8 cellular contexts compared by ENCODE assay signal in the genomic region with DNA sequence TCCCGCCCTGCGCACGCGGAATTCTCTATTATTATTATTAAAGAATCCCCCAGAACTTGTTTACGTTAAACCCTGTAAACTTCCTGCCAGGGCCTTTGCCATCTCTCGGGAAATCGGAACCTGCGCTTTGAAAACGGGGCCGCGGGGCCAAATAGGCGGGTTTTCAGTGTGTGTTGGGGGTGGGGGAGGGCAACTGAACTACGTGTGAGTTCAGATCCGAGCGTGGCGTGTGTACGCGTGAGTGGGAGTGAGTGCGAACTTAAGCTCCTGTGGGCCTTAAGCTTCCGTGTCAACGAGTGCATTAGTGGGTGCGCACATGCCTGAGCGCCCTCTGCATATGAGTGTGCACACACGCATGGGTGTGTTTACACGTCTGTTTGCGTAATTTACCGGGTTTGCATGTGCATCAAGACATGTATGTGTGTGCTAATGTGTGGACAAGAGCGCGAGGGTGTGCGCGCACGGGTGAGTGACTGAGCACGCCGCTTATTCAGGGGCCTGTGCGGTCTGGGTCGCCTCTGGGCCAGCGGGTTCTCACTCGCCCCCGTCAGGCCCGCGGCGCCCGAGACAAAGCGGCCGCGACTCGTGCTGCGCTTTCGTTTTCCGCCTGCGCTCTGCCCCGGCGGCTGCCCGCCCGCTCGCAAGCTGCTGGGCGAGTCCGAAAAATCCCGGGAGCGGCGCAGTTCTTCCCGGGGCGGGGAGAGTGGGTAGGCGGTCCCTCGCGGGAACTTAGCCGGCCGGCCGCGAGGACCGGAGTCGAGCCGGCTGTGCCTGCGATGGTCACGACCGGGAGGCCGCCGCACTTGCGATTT. TPM values are rescaled to one million over a fixed set of nuclear protein-coding genes. Genes with fewer than 3 reads are reported as not detected.
DNase-seq lines count a peak whose midpoint lies in the region; ATAC-seq lines count a peak whose summit lies in the region.

No MANE protein-coding gene starts in this region.

- H3K36me3 ChIP-seq in mesenchymal stem cell (ENCODE audit: control insufficient read depth in 1 of 2, insufficient read depth in 2 of 2, low read depth in 1 of 2, low read length in 2 of 2) (no peaks in the 10 kb centered on the region), urinary bladder (ENCODE audit: insufficient read depth) (no peaks in the 10 kb centered on the region)

- peak overlapping the region; percentile 88 for H3K4me2 ChIP-seq in mesenchymal stem cell (ENCODE audit: low read length, poor library complexity, severe bottlenecking)

- no peak overlapping the region for H2AK5ac ChIP-seq in mesenchymal stem cell (ENCODE audit: low read length, severe bottlenecking)

- H2AFZ ChIP-seq in mesenchymal stem cell (ENCODE audit: low read depth, low read length) = no peak overlapping the region

- no peak for ATAC-seq in GM21825 (IDR thresholded peaks at IDR 0.05; ENCODE audit: unreplicated experiment)
- ATAC-seq in GM18907 (IDR thresholded peaks at IDR 0.05; ENCODE audit: unreplicated experiment) = no peak

- H3K9me3 ChIP-seq in mesenchymal stem cell (ENCODE audit: control insufficient read depth, low read length) = no peaks in the 10 kb centered on the region

- H3K4me1 ChIP-seq in mesenchymal stem cell (ENCODE audit: control insufficient read depth, insufficient read depth, low read depth, low read length) = peaks cover 46% of the 10 kb centered on the region
- H3K4me1 ChIP-seq in urinary bladder (ENCODE audit: insufficient read depth) = no peaks in the 10 kb centered on the region

- H2BK120ac ChIP-seq in mesenchymal stem cell (ENCODE audit: low read depth, low read length) = peak overlapping the region; percentile 98

- H4K8ac ChIP-seq in mesenchymal stem cell (ENCODE audit: low read length) = peak overlapping the region; percentile 25

- H3K23ac ChIP-seq in mesenchymal stem cell (ENCODE audit: low read length in 2 of 2) = peak overlapping the region in 1 of 2 experiments; percentile 91

- H3K27ac ChIP-seq in mesenchymal stem cell (ENCODE audit: low read length, poor library complexity, severe bottlenecking) (no peak overlapping the region), urinary bladder (ENCODE audit: low read depth) (peak overlapping the region; percentile 97), substantia nigra (ENCODE audit: low read depth, low read length, poor library complexity, severe bottlenecking) (no peak overlapping the region)

- WGBS in mesenchymal stem cell = under 1% methylated on average over 74 of the region's 79 CpGs
- under 1% methylated on average over 79 of the region's 79 CpGs for WGBS in urinary bladder

- H3K4ac ChIP-seq in mesenchymal stem cell (ENCODE audit: low read depth in 1 of 2, low read length in 2 of 2) = peak overlapping the region; percentile 96 to 97

- peaks cover 30% of the 10 kb centered on the region for H3K4me1 Mint-ChIP-seq in dendritic cell treated with granulocyte-macrophage colony-stimulating factor and Interleukin-4, amounts not matched to agents 40 ng/mL and 50 ng/mL, for 4 days (ENCODE audit: low read depth)

- no peaks in the 10 kb centered on the region for H3K9me3 Mint-ChIP-seq in dendritic cell treated with granulocyte-macrophage colony-stimulating factor and Interleukin-4, amounts not matched to agents 40 ng/mL and 50 ng/mL, for 4 days

- no peak overlapping the region for H3K27ac Mint-ChIP-seq in dendritic cell treated with granulocyte-macrophage colony-stimulating factor and Interleukin-4, amounts not matched to agents 40 ng/mL and 50 ng/mL, for 4 days

- peaks cover 78 to 83% of the 10 kb centered on the region in 2 experiments for H3K27me3 ChIP-seq in mesenchymal stem cell (ENCODE audit: control insufficient read depth in 1 of 2, insufficient read depth in 1 of 2, low read length in 2 of 2)

- H3K4me3 ChIP-seq in GM08714 (ENCODE audit: low read length) (peak overlapping the region; percentile 41; the same call in 1 of the 2 replicates), mesenchymal stem cell (ENCODE audit: insufficient read depth in 1 of 2, low read depth in 1 of 2, low read length in 2 of 2) (peak overlapping the region; percentile 43 to 80), urinary bladder (ENCODE audit: low read depth, low read length) (peak overlapping the region; percentile 91)

- peak; percentile 12 for DNase-seq in NCI-H748 treated with DMSO at 0.1 percent for 48 hours (lab: John Stamatoyannopoulos, UW)
- DNase-seq in mesenchymal stem cell = peak; percentile 94
- DNase-seq in substantia nigra (lab: John Stamatoyannopoulos, UW) = no peak

- H3K18ac ChIP-seq in mesenchymal stem cell (ENCODE audit: low read depth in 1 of 2, low read length in 2 of 2) = peak overlapping the region; percentile 97 to 99

- H2BK15ac ChIP-seq in mesenchymal stem cell (ENCODE audit: low read depth, poor library complexity, severe bottlenecking) = peak overlapping the region; percentile 98

- H3K9ac ChIP-seq in mesenchymal stem cell (ENCODE audit: low read length) = peak overlapping the region; percentile 26

- H3K4me3 Mint-ChIP-seq in dendritic cell treated with granulocyte-macrophage colony-stimulating factor and Interleukin-4, amounts not matched to agents 40 ng/mL and 50 ng/mL, for 4 days = peak overlapping the region; percentile 61

- peaks cover 93% of the 10 kb centered on the region for H3K27me3 Mint-ChIP-seq in dendritic cell treated with granulocyte-macrophage colony-stimulating factor and Interleukin-4, amounts not matched to agents 40 ng/mL and 50 ng/mL, for 4 days

- no peaks in the 10 kb centered on the region for H3K79me1 ChIP-seq in mesenchymal stem cell (replicated peaks; ENCODE audit: low read length, poor library complexity, severe bottlenecking)

- H3K14ac ChIP-seq in mesenchymal stem cell (ENCODE audit: low read length in 2 of 2) = peak overlapping the region in 1 of 2 experiments; percentile 94

- peak overlapping the region; percentile 4 to 98 for H2BK12ac ChIP-seq in mesenchymal stem cell (ENCODE audit: low read length in 2 of 2)

- H4K91ac ChIP-seq in mesenchymal stem cell (ENCODE audit: low read length) = peak overlapping the region; percentile 99

- H2BK5ac ChIP-seq in mesenchymal stem cell (ENCODE audit: low read depth, low read length, poor library complexity, severe bottlenecking) = no peak overlapping the region

- no peaks in the 10 kb centered on the region for H3K36me3 Mint-ChIP-seq in dendritic cell treated with granulocyte-macrophage colony-stimulating factor and Interleukin-4, amounts not matched to agents 40 ng/mL and 50 ng/mL, for 4 days (ENCODE audit: low read depth)

- intact Hi-C loops in dendritic cell treated with granulocyte-macrophage colony-stimulating factor and Interleukin-4, amounts not matched to agents 40 ng/mL and 50 ng/mL, for 4 days (cut with micrococcal nuclease) = no loop called here

RNA-seq across cellular contexts. Expression of a gene that starts 1.2 kb away (rescaled TPM):
- polyA plus RNA-seq in mesenchymal stem cell (2013, experiment 1 of 2) = 145 TPM
- polyA plus RNA-seq in mesenchymal stem cell (2013, experiment 2 of 2) = 149 TPM
- 28.9 TPM for total RNA-seq in urinary bladder
- polyA plus RNA-seq in urinary bladder = 83.3 TPM

RNA-seq across cellular contexts. Expression of a gene that starts 45.9 kb away (rescaled TPM):
- polyA plus RNA-seq in mesenchymal stem cell (2013, experiment 1 of 2) = 8.3 TPM
- polyA plus RNA-seq in mesenchymal stem cell (2013, experiment 2 of 2) = 6.8 TPM
- total RNA-seq in urinary bladder = 20.7 TPM
- polyA plus RNA-seq in urinary bladder = 12.0 TPM

RNA-seq across cellular contexts. Expression of a gene that starts 57.5 kb away (rescaled TPM):
- 2.7 TPM for polyA plus RNA-seq in mesenchymal stem cell (2013, experiment 1 of 2)
- 2.8 TPM for polyA plus RNA-seq in mesenchymal stem cell (2013, experiment 2 of 2)
- 0.58 TPM for total RNA-seq in urinary bladder
- 0.73 TPM for polyA plus RNA-seq in urinary bladder

Comparison
In these comparisons a context has a peak if more than half of its experiments do, and no peak if none do; other contexts are left out.
1. H3K4me3 ChIP-seq: peak in every context shown above with its lines; median percentile 91 in urinary bladder; 62 in mesenchymal stem cell; 41 in GM08714.
2. DNase-seq: peak in NCI-H748 treated with DMSO at 0.1 percent for 48 hours (single experiment) and mesenchymal stem cell (single experiment); none in substantia nigra (0 of 49).